In the genomic region with DNA sequence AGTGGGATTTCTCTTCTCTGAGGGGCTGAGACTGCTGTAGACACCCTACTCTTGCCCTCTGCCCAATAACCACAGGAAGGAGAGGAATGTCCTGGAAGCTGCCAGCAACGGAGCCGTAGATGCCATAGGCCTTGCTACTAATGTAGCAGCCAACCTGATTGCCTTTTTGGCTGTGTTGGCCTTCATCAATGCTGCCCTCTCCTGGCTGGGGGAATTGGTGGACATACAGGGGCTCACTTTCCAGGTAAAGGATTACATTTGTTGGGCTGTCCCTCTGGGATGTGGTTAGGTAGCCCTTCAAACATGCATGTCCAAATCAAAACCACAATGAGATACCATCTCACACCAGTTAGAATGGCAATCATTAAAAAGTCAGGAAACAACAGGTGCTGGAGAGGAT, we compare ENCODE assay signal across 1 cellular context.
TF ChIP-seq lines count a peak whose summit lies in the region.

No MANE protein-coding gene starts in this region.

TF ChIP-seq in WTC11, 78 proteins besides CTCF, POLR2A, EP300 and RAD21 (continued from another document):
- TF ChIP-seq, protein P1, sequence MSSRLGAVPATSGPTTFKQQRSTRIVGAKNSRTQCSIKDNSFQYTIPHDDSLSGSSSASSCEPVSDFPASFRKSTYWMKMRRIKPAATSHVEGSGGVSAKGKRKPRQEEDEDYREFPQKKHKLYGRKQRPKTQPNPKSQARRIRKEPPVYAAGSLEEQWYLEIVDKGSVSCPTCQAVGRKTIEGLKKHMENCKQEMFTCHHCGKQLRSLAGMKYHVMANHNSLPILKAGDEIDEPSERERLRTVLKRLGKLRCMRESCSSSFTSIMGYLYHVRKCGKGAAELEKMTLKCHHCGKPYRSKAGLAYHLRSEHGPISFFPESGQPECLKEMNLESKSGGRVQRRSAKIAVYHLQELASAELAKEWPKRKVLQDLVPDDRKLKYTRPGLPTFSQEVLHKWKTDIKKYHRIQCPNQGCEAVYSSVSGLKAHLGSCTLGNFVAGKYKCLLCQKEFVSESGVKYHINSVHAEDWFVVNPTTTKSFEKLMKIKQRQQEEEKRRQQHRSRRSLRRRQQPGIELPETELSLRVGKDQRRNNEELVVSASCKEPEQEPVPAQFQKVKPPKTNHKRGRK (CRISPR knock-in tag; IDR thresholded peaks at IDR 0.05; ENCODE audit: borderline replicate concordance) = no peak
- no peak for TF ChIP-seq ZNF671 (CRISPR knock-in tag; IDR thresholded peaks at IDR 0.05)
- TF ChIP-seq CREM (CRISPR knock-in tag; IDR thresholded peaks at IDR 0.05) = no peak
- no peak for TF ChIP-seq ZBTB43 (CRISPR knock-in tag; IDR thresholded peaks at IDR 0.05)
- TF ChIP-seq, protein P2, sequence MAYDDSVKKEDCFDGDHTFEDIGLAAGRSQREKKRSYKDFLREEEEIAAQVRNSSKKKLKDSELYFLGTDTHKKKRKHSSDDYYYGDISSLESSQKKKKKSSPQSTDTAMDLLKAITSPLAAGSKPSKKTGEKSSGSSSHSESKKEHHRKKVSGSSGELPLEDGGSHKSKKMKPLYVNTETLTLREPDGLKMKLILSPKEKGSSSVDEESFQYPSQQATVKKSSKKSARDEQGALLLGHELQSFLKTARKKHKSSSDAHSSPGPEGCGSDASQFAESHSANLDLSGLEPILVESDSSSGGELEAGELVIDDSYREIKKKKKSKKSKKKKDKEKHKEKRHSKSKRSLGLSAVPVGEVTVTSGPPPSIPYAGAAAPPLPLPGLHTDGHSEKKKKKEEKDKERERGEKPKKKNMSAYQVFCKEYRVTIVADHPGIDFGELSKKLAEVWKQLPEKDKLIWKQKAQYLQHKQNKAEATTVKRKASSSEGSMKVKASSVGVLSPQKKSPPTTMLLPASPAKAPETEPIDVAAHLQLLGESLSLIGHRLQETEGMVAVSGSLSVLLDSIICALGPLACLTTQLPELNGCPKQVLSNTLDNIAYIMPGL (CRISPR knock-in tag; IDR thresholded peaks at IDR 0.05) = no peak
- TF ChIP-seq JUN (CRISPR knock-in tag; IDR thresholded peaks at IDR 0.05) = no peak
- no peak for TF ChIP-seq ZNF232 (CRISPR knock-in tag; IDR thresholded peaks at IDR 0.05)
- no peak for TF ChIP-seq ZNF263 (CRISPR knock-in tag; IDR thresholded peaks at IDR 0.05; ENCODE audit: low read depth)
- TF ChIP-seq, protein P3, sequence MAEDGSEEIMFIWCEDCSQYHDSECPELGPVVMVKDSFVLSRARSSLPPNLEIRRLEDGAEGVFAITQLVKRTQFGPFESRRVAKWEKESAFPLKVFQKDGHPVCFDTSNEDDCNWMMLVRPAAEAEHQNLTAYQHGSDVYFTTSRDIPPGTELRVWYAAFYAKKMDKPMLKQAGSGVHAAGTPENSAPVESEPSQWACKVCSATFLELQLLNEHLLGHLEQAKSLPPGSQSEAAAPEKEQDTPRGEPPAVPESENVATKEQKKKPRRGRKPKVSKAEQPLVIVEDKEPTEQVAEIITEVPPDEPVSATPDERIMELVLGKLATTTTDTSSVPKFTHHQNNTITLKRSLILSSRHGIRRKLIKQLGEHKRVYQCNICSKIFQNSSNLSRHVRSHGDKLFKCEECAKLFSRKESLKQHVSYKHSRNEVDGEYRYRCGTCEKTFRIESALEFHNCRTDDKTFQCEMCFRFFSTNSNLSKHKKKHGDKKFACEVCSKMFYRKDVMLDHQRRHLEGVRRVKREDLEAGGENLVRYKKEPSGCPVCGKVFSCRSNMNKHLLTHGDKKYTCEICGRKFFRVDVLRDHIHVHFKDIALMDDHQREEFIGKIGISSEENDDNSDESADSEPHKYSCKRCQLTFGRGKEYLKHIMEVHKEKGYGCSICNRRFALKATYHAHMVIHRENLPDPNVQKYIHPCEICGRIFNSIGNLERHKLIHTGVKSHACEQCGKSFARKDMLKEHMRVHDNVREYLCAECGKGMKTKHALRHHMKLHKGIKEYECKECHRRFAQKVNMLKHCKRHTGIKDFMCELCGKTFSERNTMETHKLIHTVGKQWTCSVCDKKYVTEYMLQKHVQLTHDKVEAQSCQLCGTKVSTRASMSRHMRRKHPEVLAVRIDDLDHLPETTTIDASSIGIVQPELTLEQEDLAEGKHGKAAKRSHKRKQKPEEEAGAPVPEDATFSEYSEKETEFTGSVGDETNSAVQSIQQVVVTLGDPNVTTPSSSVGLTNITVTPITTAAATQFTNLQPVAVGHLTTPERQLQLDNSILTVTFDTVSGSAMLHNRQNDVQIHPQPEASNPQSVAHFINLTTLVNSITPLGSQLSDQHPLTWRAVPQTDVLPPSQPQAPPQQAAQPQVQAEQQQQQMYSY (CRISPR knock-in tag; IDR thresholded peaks at IDR 0.05) = no peak
- no peak for TF ChIP-seq ZNF532 (CRISPR knock-in tag; IDR thresholded peaks at IDR 0.05; ENCODE audit: borderline replicate concordance)
- no peak for TF ChIP-seq CREB1 (CRISPR knock-in tag; IDR thresholded peaks at IDR 0.05)
- TF ChIP-seq PREB (CRISPR knock-in tag; IDR thresholded peaks at IDR 0.05; ENCODE audit: borderline replicate concordance) = no peak
- no peak for TF ChIP-seq OVOL2 (CRISPR knock-in tag; IDR thresholded peaks at IDR 0.05; ENCODE audit: borderline replicate concordance)
- TF ChIP-seq MXD4 (CRISPR knock-in tag; IDR thresholded peaks at IDR 0.05; ENCODE audit: borderline replicate concordance) = no peak
- TF ChIP-seq, protein P4, sequence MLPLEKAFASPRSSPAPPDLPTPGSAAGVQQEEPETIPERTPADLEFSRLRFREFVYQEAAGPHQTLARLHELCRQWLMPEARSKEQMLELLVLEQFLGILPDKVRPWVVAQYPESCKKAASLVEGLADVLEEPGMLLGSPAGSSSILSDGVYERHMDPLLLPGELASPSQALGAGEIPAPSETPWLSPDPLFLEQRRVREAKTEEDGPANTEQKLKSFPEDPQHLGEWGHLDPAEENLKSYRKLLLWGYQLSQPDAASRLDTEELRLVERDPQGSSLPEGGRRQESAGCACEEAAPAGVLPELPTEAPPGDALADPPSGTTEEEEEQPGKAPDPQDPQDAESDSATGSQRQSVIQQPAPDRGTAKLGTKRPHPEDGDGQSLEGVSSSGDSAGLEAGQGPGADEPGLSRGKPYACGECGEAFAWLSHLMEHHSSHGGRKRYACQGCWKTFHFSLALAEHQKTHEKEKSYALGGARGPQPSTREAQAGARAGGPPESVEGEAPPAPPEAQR (CRISPR knock-in tag; IDR thresholded peaks at IDR 0.05) = no peak
- TF ChIP-seq, protein P5, sequence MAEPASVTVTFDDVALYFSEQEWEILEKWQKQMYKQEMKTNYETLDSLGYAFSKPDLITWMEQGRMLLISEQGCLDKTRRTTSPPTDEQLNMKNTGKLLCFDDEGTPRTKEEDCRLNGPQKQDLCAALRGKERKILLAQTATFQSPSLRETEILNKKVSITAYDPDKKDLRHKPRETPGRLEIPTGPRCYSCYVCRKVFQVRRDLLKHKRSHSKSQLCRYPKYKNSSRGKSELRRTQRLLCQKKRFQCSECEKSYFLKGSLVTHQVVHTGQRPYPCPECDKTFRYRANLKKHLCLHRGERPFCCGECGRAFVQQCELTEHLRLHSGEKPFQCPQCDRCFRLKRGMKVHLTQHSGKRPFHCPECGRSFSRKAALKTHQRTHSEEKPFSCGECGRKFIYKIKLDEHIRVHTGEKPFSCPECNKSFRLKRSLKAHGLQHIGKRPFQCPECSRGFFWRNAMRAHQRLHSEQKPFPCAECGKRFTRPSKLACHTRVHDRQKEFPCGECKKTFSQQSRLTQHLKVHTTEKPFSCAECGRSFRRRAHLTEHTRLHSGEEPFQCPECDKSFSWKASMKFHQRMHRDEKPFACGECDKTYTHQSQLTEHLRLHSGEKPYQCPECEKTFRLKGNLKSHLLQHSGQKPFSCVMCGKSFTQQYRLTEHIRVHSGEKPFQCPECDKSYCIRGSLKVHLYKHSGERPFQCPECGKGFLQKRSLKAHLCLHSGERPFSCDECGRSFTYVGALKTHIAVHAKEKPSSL (CRISPR knock-in tag; conservative IDR thresholded peaks at IDR 0.05) = no peak
